ENCODE assay signal across 15 cellular contexts in genomic region chr9:87603854-87604490, GRCh38.
"Had no signal": no experiment of that assay in that cellular context is flagged by ENCODE, and none has a peak within 500 bp of the region (broad histone marks: within the 10 kb centered on the region; RNA-seq: fewer than 3 reads in every experiment).

No MANE protein-coding gene starts in this region.

- H3K27me3 ChIP-seq: pancreas, thyroid gland, vagina had no signal

- H3K4me1 Mint-ChIP-seq: memory B cell; stimulated activated effector memory CD8-positive, alpha-beta T cell treated with anti-CD3 and anti-CD28 coated beads, Interleukin-12 subunit alpha, Interleukin-12 subunit beta, amount 100 ng/mL, for 72 hours had no signal

- H3K9me3 Mint-ChIP-seq: neural crest cell; stimulated activated effector memory CD8-positive, alpha-beta T cell treated with anti-CD3 and anti-CD28 coated beads, Interleukin-12 subunit alpha, Interleukin-12 subunit beta, amount 100 ng/mL, for 72 hours had no signal

- H3K27ac ChIP-seq: breast epithelium, pancreas, thyroid gland, vagina had no signal

- DNase-seq: activated CD4-positive, alpha-beta T cell treated with anti-CD3 and anti-CD28 coated beads, Interleukin-2, amount 50 U/mL, for 4 hours; activated naive CD4-positive, alpha-beta T cell treated with Interleukin-2 at 50 U/mL for 16 hours; activated T-cell treated with anti-CD3 and anti-CD28 coated beads for 4 hours; anterior cingulate cortex; hippocampal formation; left ventricle myocardium superior; pancreas; stimulated activated CD4-positive, alpha-beta T cell treated with anti-CD3 and anti-CD28 coated beads, Interleukin-12 subunit alpha, Interleukin-12 subunit beta, amount 100 ng/mL, for 4 hours; SW 1271; thyroid gland had no signal

- H3K4me3 ChIP-seq: breast epithelium, pancreas, thyroid gland, vagina had no signal

- H3K36me3 ChIP-seq: breast epithelium, vagina had no signal

- H3K9me3 ChIP-seq: breast epithelium, pancreas, thyroid gland, vagina had no signal

- H3K4me1 ChIP-seq: breast epithelium had no signal

- H3K4me3 Mint-ChIP-seq: memory B cell; neural crest cell; stimulated activated effector memory CD8-positive, alpha-beta T cell treated with anti-CD3 and anti-CD28 coated beads, Interleukin-12 subunit alpha, Interleukin-12 subunit beta, amount 100 ng/mL, for 72 hours had no signal

- H3K27ac Mint-ChIP-seq: memory B cell; stimulated activated effector memory CD8-positive, alpha-beta T cell treated with anti-CD3 and anti-CD28 coated beads, Interleukin-12 subunit alpha, Interleukin-12 subunit beta, amount 100 ng/mL, for 72 hours had no signal

- H3K36me3 Mint-ChIP-seq: stimulated activated effector memory CD8-positive, alpha-beta T cell treated with anti-CD3 and anti-CD28 coated beads, Interleukin-12 subunit alpha, Interleukin-12 subunit beta, amount 100 ng/mL, for 72 hours had no signal
